Comparison of ENCODE assay signal across 8 cellular contexts in the genomic region with DNA sequence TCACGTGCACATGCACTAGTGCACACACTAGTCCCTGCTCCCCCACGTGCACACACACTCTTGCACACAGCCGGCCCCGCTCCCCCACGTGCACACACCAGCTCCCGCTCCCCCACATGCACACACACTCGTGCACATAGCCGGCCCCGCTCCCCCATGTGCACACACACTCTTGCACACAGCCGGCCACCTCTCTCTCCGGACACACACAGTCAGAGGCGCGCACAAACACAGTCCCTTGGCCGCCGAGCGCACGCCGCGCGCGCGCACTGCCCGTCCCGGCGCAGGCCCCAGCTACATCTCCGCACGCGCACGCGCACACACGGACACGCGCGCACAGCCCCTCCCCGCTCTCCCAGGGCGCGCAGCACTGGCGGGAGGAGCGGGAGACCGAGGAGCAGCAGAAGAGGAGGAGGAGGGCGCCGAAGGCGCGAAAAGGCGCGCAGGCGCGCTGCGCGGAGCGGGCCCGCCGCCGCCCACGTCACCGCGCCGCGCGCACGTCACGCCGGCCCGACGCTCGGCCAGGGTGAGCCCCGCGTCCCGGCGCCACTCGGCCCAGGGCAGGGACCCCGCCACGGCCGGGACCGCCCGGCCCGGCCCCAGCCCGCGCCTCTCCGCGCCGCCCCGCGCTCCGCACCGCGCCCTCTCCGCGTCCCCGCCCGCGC. TPM values are rescaled to one million over a fixed set of nuclear protein-coding genes. Genes with fewer than 3 reads are reported as not detected.
DNase-seq lines count a peak whose midpoint lies in the region; FAIRE-seq and TF ChIP-seq lines count a peak whose summit lies in the region.

TFDP1 (plus strand) TSS at position 549 of the 665 bp plus-strand sequence. CDS start 1,085 bp downstream, outside the sequence.

- peaks cover 13% of the 10 kb centered on the region for H3K79me1 ChIP-seq in neuronal stem cell (ENCODE audit: low read depth, low read length)

- H3K9me3 ChIP-seq in MG63 (no peaks in the 10 kb centered on the region), neuronal stem cell (replicated peaks in 1 of 2; ENCODE audit: control insufficient read depth in 2 of 2, insufficient read depth in 1 of 2, low read depth in 1 of 2, low read length in 2 of 2) (peaks cover 0 to 2% of the 10 kb centered on the region in 2 donors), testis (no peaks in the 10 kb centered on the region)

- peak within 1 kb of the TSS; percentile 45 for H3K27ac ChIP-seq in neuronal stem cell (replicated peaks; ENCODE audit: low read length)
- no peak within 1 kb of the TSS for H3K27ac ChIP-seq in testis

- H3K9ac ChIP-seq in neuronal stem cell (ENCODE audit: low read depth, low read length, poor library complexity) = peak within 1 kb of the TSS; percentile 89

- no peak for FAIRE-seq in frontal cortex (lab: Jason Lieb, UNC)

- H3K4me1 ChIP-seq in neuronal stem cell (ENCODE audit: control insufficient read depth in 2 of 2, insufficient read depth in 1 of 2, low read depth in 1 of 2, low read length in 2 of 2) = peaks cover 9 to 14% of the 10 kb centered on the region in 2 donors
- no peaks in the 10 kb centered on the region for H3K4me1 ChIP-seq in testis

- no peak within 1 kb of the TSS for H2AK5ac ChIP-seq in neuronal stem cell (ENCODE audit: low read depth, low read length)

- no peak within 1 kb of the TSS for H2BK15ac ChIP-seq in neuronal stem cell (ENCODE audit: low read length)

- peak within 1 kb of the TSS; percentile 88 for H3K18ac ChIP-seq in neuronal stem cell (ENCODE audit: low read length)

- H3K23ac ChIP-seq in neuronal stem cell (ENCODE audit: low read depth, low read length, poor library complexity) = peak within 1 kb of the TSS; percentile 57

- H2BK12ac ChIP-seq in neuronal stem cell (ENCODE audit: low read length) = no peak within 1 kb of the TSS

- no peak within 1 kb of the TSS for H3K4ac ChIP-seq in neuronal stem cell (ENCODE audit: low read length)

- no peak for TF ChIP-seq CTCF in testis (IDR thresholded peaks at IDR 0.05)

- peak within 1 kb of the TSS; percentile 2 for H3K14ac ChIP-seq in neuronal stem cell (ENCODE audit: low read length)

- no peak within 1 kb of the TSS for H2BK120ac ChIP-seq in neuronal stem cell (ENCODE audit: low read depth, low read length)

- peaks cover 28% of the 10 kb centered on the region for H3K36me3 ChIP-seq in MG63
- H3K36me3 ChIP-seq in neuronal stem cell (replicated peaks in 1 of 2; ENCODE audit: control insufficient read depth in 2 of 2, insufficient read depth in 2 of 2, low read length in 2 of 2) = peaks cover 22 to 37% of the 10 kb centered on the region in 2 donors
- no peaks in the 10 kb centered on the region for H3K36me3 ChIP-seq in testis (ENCODE audit: low read depth, missing control alignments)

- H3K27me3 ChIP-seq in MG63 = no peaks in the 10 kb centered on the region
- H3K27me3 ChIP-seq in neuronal stem cell (ENCODE audit: control insufficient read depth in 3 of 3, insufficient read depth in 3 of 3, low read depth in 1 of 3, low read length in 3 of 3) = no peaks in the 10 kb centered on the region
- no peaks in the 10 kb centered on the region for H3K27me3 ChIP-seq in testis

- no peak within 1 kb of the TSS for H2BK5ac ChIP-seq in neuronal stem cell (ENCODE audit: low read length)

- peak within 1 kb of the TSS; percentile 75 for H4K8ac ChIP-seq in neuronal stem cell (ENCODE audit: low read depth, low read length)

- H3K4me3 ChIP-seq in MG63 = peak within 1 kb of the TSS; percentile 63
- peak within 1 kb of the TSS; percentile 51 to 95 for H3K4me3 ChIP-seq in neuronal stem cell (ENCODE audit: low read length in 2 of 2)
- peak within 1 kb of the TSS; percentile 56 to 61 for H3K4me3 ChIP-seq in testis

- H2AFZ ChIP-seq in neuronal stem cell (ENCODE audit: low read length) = peak within 1 kb of the TSS; percentile 91

- no CpG with 5 or more reads among the region's 92 CpGs for WGBS in neuronal stem cell (ENCODE audit: extremely low coverage in 2 of 2, insufficient read length in 2 of 2, insufficient replicate concordance in 1 of 2), 2 donors
- WGBS in testis, 2 donors = 1 to 2% methylated on average over 40 to 80 of the region's 92 CpGs

- H3K4me2 ChIP-seq in neuronal stem cell (ENCODE audit: insufficient read depth, low read length, poor library complexity, severe bottlenecking) = peak within 1 kb of the TSS; percentile 87

- H4K91ac ChIP-seq in neuronal stem cell (ENCODE audit: low read depth, low read length, poor library complexity) = no peak within 1 kb of the TSS

- peak; percentile 50 for DNase-seq in GM04504 (ENCODE audit: low read depth)
- DNase-seq in HCEC 1CT = peak; percentile 81
- peak; percentile 92 for DNase-seq in MG63
- peak; percentile 85 for DNase-seq in SIG-M5 (lab: John Stamatoyannopoulos, UW)
- DNase-seq in activated naive CD4-positive, alpha-beta T cell treated with Interleukin-2 at 50 U/mL for 16 hours = peak; percentile 75
- peak; percentile 85 to 90 for DNase-seq in frontal cortex (ENCODE audit: low spot score in 2 of 2)
- DNase-seq in neuronal stem cell (ENCODE audit: low spot score) = peak; percentile 84
- DNase-seq in testis = peak; percentile 88

- no peak for TF ChIP-seq POLR2A in testis (IDR thresholded peaks at IDR 0.05)

- intact Hi-C loops in testis (cut with DNase I; ENCODE audit: low total_unique reads) = no loop called here

RNA-seq across cellular contexts. Expression of gene TFDP1, which starts in this region (rescaled TPM):
- total RNA-seq in MG63 (2014; rRNA removed; shearing (Covaris generic); ENCODE audit: low replicate concordance) = 38.3 and 131 TPM in 2 replicates
- total RNA-seq in frontal cortex = 32.2 TPM
- 74.2 TPM for polyA plus RNA-seq in neuronal stem cell (2013, experiment 1 of 2)
- 75.8 TPM for polyA plus RNA-seq in neuronal stem cell (2013, experiment 2 of 2)
- 10 to 100 TPM; 72.4 to 73.1 TPM for total RNA-seq in testis
- polyA plus RNA-seq in testis (ENCODE audit: insufficient read depth, low read depth, low replicate concordance) = 135 TPM
